Comparison of ENCODE assay signal across 5 cellular contexts in genomic region chr22:42836026-42836425, GRCh38.
"Had no signal": no experiment of that assay in that cellular context is flagged by ENCODE, and none has a peak within 500 bp of the region (broad histone marks: within the 10 kb centered on the region; RNA-seq: fewer than 3 reads in every experiment).

No MANE protein-coding gene starts in this region.

- H3K4me2 ChIP-seq: GM23338 had no signal

- H3K4me3 ChIP-seq: GM23338 had no signal

- ATAC-seq: GM23338, HepG2 had no signal

- H2AFZ ChIP-seq: GM23338 had no signal

- H3K27ac ChIP-seq: HL-60 had no signal

- DNase-seq: H9, HCEC 1CT had no signal
